In genomic region chr9:137180491-137180890, GRCh38 we compare ENCODE assay signal across 1 cellular context.
TF ChIP-seq lines count a peak whose summit lies in the region.

No MANE protein-coding gene starts in this region.

TF ChIP-seq in K562, 482 proteins besides CTCF, POLR2A, EP300 and RAD21:
- TF ChIP-seq ZNF717 (CRISPR knock-in tag; IDR thresholded peaks at IDR 0.05) = no peak
- TF ChIP-seq POLR2G (IDR thresholded peaks at IDR 0.05; ENCODE audit: low read depth, low read length) = peak; percentile 18
